ENCODE assay signal across 1 cellular context in the genomic region with DNA sequence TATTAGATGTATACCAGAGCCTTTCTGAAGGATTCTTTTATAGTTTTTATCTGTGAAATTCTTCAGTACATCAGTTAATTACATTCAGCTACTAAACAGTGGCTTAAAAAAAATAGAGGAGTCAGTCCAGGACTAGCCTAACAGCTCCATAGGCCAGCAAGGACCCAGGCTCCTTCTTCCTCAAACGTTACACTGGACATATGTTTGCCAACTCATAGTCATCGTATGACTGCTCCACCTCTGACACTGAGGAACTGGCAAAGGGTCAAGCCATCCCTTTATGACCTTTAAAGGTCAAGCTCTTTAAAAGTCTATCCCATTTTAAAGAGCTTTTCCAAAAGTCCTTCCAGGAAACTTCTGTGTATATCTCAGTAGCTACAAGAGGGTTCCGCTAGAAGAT.
TF ChIP-seq lines count a peak whose summit lies in the region.

No MANE protein-coding gene starts in this region.

TF ChIP-seq in K562, 482 proteins besides CTCF, POLR2A, EP300 and RAD21:
- TF ChIP-seq, protein P1, sequence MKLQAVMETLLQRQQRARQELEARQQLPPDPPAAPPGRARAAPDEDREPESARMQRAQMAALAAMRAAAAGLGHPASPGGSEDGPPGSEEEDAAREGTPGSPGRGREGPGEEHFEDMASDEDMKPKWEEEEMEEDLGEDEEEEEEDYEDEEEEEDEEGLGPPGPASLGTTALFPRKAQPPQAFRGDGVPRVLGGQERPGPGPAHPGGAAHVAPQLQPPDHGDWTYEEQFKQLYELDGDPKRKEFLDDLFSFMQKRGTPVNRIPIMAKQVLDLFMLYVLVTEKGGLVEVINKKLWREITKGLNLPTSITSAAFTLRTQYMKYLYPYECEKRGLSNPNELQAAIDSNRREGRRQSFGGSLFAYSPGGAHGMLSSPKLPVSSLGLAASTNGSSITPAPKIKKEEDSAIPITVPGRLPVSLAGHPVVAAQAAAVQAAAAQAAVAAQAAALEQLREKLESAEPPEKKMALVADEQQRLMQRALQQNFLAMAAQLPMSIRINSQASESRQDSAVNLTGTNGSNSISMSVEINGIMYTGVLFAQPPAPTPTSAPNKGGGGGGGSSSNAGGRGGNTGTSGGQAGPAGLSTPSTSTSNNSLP (IDR thresholded peaks at IDR 0.05; ENCODE audit: borderline replicate concordance, low read depth, low read length) = no peak
- TF ChIP-seq RBBP5 (IDR thresholded peaks at IDR 0.05; ENCODE audit: borderline replicate concordance, insufficient read depth, low read length, poor library complexity, severe bottlenecking) (no peak), ELF1 (tag; IDR thresholded peaks at IDR 0.05) (no peak), XRCC4 (IDR thresholded peaks at IDR 0.05; ENCODE audit: extremely low read depth, insufficient read depth, insufficient read length) (no peak), ZNF316 (IDR thresholded peaks at IDR 0.05) (no peak), TAF9B (IDR thresholded peaks at IDR 0.05; ENCODE audit: partially characterized antibody) (no peak), MIER1 (IDR thresholded peaks at IDR 0.05; ENCODE audit: low read depth) (no peak), RBM15 (IDR thresholded peaks at IDR 0.05; ENCODE audit: insufficient read depth, low read length) (no peak), ZNF551 (CRISPR knock-in tag; IDR thresholded peaks at IDR 0.05) (no peak), HDAC8 (tag; IDR thresholded peaks at IDR 0.05) (no peak), HLTF (IDR thresholded peaks at IDR 0.05) (no peak), ETS2 (tag; IDR thresholded peaks at IDR 0.05; ENCODE audit: borderline replicate concordance, poor library complexity, severe bottlenecking) (no peak), TSC22D4 (tag; IDR thresholded peaks at IDR 0.05) (no peak), ZNF584 (CRISPR knock-in tag; IDR thresholded peaks at IDR 0.05; ENCODE audit: low read depth) (no peak)
- TF ChIP-seq, protein P2, sequence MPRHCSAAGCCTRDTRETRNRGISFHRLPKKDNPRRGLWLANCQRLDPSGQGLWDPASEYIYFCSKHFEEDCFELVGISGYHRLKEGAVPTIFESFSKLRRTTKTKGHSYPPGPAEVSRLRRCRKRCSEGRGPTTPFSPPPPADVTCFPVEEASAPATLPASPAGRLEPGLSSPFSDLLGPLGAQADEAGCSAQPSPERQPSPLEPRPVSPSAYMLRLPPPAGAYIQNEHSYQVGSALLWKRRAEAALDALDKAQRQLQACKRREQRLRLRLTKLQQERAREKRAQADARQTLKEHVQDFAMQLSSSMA (CRISPR knock-in tag; IDR thresholded peaks at IDR 0.05) = no peak
- TF ChIP-seq, protein P3, sequence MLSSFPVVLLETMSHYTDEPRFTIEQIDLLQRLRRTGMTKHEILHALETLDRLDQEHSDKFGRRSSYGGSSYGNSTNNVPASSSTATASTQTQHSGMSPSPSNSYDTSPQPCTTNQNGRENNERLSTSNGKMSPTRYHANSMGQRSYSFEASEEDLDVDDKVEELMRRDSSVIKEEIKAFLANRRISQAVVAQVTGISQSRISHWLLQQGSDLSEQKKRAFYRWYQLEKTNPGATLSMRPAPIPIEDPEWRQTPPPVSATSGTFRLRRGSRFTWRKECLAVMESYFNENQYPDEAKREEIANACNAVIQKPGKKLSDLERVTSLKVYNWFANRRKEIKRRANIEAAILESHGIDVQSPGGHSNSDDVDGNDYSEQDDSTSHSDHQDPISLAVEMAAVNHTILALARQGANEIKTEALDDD (IDR thresholded peaks at IDR 0.05) = no peak
- TF ChIP-seq, protein P4, sequence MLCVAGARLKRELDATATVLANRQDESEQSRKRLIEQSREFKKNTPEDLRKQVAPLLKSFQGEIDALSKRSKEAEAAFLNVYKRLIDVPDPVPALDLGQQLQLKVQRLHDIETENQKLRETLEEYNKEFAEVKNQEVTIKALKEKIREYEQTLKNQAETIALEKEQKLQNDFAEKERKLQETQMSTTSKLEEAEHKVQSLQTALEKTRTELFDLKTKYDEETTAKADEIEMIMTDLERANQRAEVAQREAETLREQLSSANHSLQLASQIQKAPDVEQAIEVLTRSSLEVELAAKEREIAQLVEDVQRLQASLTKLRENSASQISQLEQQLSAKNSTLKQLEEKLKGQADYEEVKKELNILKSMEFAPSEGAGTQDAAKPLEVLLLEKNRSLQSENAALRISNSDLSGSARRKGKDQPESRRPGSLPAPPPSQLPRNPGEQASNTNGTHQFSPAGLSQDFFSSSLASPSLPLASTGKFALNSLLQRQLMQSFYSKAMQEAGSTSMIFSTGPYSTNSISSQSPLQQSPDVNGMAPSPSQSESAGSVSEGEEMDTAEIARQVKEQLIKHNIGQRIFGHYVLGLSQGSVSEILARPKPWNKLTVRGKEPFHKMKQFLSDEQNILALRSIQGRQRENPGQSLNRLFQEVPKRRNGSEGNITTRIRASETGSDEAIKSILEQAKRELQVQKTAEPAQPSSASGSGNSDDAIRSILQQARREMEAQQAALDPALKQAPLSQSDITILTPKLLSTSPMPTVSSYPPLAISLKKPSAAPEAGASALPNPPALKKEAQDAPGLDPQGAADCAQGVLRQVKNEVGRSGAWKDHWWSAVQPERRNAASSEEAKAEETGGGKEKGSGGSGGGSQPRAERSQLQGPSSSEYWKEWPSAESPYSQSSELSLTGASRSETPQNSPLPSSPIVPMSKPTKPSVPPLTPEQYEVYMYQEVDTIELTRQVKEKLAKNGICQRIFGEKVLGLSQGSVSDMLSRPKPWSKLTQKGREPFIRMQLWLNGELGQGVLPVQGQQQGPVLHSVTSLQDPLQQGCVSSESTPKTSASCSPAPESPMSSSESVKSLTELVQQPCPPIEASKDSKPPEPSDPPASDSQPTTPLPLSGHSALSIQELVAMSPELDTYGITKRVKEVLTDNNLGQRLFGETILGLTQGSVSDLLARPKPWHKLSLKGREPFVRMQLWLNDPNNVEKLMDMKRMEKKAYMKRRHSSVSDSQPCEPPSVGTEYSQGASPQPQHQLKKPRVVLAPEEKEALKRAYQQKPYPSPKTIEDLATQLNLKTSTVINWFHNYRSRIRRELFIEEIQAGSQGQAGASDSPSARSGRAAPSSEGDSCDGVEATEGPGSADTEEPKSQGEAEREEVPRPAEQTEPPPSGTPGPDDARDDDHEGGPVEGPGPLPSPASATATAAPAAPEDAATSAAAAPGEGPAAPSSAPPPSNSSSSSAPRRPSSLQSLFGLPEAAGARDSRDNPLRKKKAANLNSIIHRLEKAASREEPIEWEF (CRISPR knock-in tag; IDR thresholded peaks at IDR 0.05) = no peak
- TF ChIP-seq, protein P5, sequence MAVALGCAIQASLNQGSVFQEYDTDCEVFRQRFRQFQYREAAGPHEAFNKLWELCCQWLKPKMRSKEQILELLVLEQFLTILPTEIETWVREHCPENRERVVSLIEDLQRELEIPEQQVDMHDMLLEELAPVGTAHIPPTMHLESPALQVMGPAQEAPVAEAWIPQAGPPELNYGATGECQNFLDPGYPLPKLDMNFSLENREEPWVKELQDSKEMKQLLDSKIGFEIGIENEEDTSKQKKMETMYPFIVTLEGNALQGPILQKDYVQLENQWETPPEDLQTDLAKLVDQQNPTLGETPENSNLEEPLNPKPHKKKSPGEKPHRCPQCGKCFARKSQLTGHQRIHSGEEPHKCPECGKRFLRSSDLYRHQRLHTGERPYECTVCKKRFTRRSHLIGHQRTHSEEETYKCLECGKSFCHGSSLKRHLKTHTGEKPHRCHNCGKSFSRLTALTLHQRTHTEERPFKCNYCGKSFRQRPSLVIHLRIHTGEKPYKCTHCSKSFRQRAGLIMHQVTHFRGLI (CRISPR knock-in tag; IDR thresholded peaks at IDR 0.05) = no peak
- TF ChIP-seq, protein P6, sequence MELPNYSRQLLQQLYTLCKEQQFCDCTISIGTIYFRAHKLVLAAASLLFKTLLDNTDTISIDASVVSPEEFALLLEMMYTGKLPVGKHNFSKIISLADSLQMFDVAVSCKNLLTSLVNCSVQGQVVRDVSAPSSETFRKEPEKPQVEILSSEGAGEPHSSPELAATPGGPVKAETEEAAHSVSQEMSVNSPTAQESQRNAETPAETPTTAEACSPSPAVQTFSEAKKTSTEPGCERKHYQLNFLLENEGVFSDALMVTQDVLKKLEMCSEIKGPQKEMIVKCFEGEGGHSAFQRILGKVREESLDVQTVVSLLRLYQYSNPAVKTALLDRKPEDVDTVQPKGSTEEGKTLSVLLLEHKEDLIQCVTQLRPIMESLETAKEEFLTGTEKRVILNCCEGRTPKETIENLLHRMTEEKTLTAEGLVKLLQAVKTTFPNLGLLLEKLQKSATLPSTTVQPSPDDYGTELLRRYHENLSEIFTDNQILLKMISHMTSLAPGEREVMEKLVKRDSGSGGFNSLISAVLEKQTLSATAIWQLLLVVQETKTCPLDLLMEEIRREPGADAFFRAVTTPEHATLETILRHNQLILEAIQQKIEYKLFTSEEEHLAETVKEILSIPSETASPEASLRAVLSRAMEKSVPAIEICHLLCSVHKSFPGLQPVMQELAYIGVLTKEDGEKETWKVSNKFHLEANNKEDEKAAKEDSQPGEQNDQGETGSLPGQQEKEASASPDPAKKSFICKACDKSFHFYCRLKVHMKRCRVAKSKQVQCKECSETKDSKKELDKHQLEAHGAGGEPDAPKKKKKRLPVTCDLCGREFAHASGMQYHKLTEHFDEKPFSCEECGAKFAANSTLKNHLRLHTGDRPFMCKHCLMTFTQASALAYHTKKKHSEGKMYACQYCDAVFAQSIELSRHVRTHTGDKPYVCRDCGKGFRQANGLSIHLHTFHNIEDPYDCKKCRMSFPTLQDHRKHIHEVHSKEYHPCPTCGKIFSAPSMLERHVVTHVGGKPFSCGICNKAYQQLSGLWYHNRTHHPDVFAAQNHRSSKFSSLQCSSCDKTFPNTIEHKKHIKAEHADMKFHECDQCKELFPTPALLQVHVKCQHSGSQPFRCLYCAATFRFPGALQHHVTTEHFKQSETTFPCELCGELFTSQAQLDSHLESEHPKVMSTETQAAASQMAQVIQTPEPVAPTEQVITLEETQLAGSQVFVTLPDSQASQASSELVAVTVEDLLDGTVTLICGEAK (IDR thresholded peaks at IDR 0.05) = no peak
- TF ChIP-seq, protein P6 (CRISPR knock-in tag; IDR thresholded peaks at IDR 0.05) = no peak
TF ChIP-seq in K562: peak in this region for 0.
